Comparison of ENCODE assay signal across 2 cellular contexts in the genomic region with DNA sequence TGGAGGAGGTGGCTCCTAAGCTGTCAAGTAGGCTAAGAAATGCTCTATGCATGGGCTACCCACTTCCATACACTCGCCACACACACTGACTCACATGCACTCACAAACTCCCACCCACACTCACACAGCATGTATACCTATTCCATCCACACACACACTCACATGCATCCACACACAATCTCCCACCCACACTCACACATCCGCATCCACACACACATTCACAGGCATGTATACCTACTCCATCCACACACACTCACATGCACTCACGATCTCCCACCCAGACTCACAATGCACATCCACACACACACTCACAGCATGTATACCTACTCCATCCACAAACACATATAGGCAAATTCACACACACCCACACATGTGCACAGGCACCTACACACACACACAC. TPM values are rescaled to one million over a fixed set of nuclear protein-coding genes. Genes with fewer than 3 reads are reported as not detected.
"Had no signal": no experiment of that assay in that cellular context is flagged by ENCODE, and none has a peak within 500 bp of the region (broad histone marks: within the 10 kb centered on the region; RNA-seq: fewer than 3 reads in every experiment).

No MANE protein-coding gene starts in this region.

RNA-seq across cellular contexts. Expression of gene LGALS9C, which starts 32.1 kb away (rescaled TPM):
- polyA plus RNA-seq: GM23248, GM23338 had no signal
